In genomic region chr19:1267441-1268391, GRCh38 we compare ENCODE assay signal across 8 cellular contexts. TPM values are rescaled to one million over a fixed set of nuclear protein-coding genes. Genes with fewer than 3 reads are reported as not detected.
DNase-seq lines count a peak whose midpoint lies in the region; ATAC-seq and TF ChIP-seq lines count a peak whose summit lies in the region.

No MANE protein-coding gene starts in this region.

- H3K4me1 ChIP-seq in right atrium auricular region (peaks cover 0 to 73% of the 10 kb centered on the region in 2 donors), foreskin keratinocyte (peaks cover 9% of the 10 kb centered on the region)

- POLR2A ChIA-PET in activated CD4-positive, alpha-beta memory T cell treated with anti-CD3 and anti-CD28 coated beads, Interleukin-2, amount 10 ng/mL, durations not matched to agents 7 days and 5 days (lab: Charles Lee), result interaction anchor here (1.3 to 10.9 kb wide), 5 partner anchors 10 to 137 kb away, joined by 3 to 266 read pairs (median 119); partner anchors contain the start of gene ATP5F1D

- peaks cover 29% of the 10 kb centered on the region for H3K36me3 Mint-ChIP-seq in activated CD4-positive, alpha-beta memory T cell treated with anti-CD3 and anti-CD28 coated beads, Interleukin-2, amount 10 ng/mL, durations not matched to agents 7 days and 5 days (ENCODE audit: low read depth)
- peaks cover 71% of the 10 kb centered on the region for H3K36me3 Mint-ChIP-seq in stimulated activated effector memory CD8-positive, alpha-beta T cell treated with anti-CD3 and anti-CD28 coated beads, Interleukin-12 subunit alpha, Interleukin-12 subunit beta, amount 100 ng/mL, for 72 hours

- DNase-seq in DMS 273 (lab: John Stamatoyannopoulos, UW; ENCODE audit: unreplicated experiment) (peak; percentile 59), DMS 273 treated with DMSO at 0.1 percent for 48 hours (lab: John Stamatoyannopoulos, UW) (no peak), right atrium auricular region (ENCODE audit: low spot score) (no peak), foreskin keratinocyte (no peak)
- no peak for DNase-seq in activated CD4-positive, alpha-beta memory T cell treated with anti-CD3 and anti-CD28 coated beads, Interleukin-2, amount 10 ng/mL, durations not matched to agents 7 days and 5 days
- DNase-seq in stimulated activated effector memory CD8-positive, alpha-beta T cell treated with anti-CD3 and anti-CD28 coated beads, Interleukin-12 subunit alpha, Interleukin-12 subunit beta, amount 100 ng/mL, for 72 hours (ENCODE audit: low spot score in 2 of 2), result no peak

- H3K27me3 ChIP-seq in right atrium auricular region (no peaks in the 10 kb centered on the region), foreskin keratinocyte (no peaks in the 10 kb centered on the region)

- TF ChIP-seq CTCF in right atrium auricular region (IDR thresholded peaks at IDR 0.05) (no peak), foreskin keratinocyte (conservative IDR thresholded peaks at IDR 0.05) (no peak)

- no peak overlapping the region for H3K27ac Mint-ChIP-seq in activated CD4-positive, alpha-beta memory T cell treated with anti-CD3 and anti-CD28 coated beads, Interleukin-2, amount 10 ng/mL, durations not matched to agents 7 days and 5 days
- H3K27ac Mint-ChIP-seq in stimulated activated effector memory CD8-positive, alpha-beta T cell treated with anti-CD3 and anti-CD28 coated beads, Interleukin-12 subunit alpha, Interleukin-12 subunit beta, amount 100 ng/mL, for 72 hours, result peak overlapping the region; percentile 96

- H3K4me3 Mint-ChIP-seq in activated CD4-positive, alpha-beta memory T cell treated with anti-CD3 and anti-CD28 coated beads, Interleukin-2, amount 10 ng/mL, durations not matched to agents 7 days and 5 days, result peak overlapping the region; percentile 27
- H3K4me3 Mint-ChIP-seq in stimulated activated effector memory CD8-positive, alpha-beta T cell treated with anti-CD3 and anti-CD28 coated beads, Interleukin-12 subunit alpha, Interleukin-12 subunit beta, amount 100 ng/mL, for 72 hours, result peak overlapping the region; percentile 89

- H3K27ac ChIP-seq in right atrium auricular region, result peak overlapping the region; percentile 88 to 94
- H3K27ac ChIP-seq in foreskin keratinocyte, result no peak overlapping the region

- no peak for ATAC-seq in stimulated activated effector memory CD8-positive, alpha-beta T cell treated with anti-CD3 and anti-CD28 coated beads, Interleukin-12 subunit alpha, Interleukin-12 subunit beta, amount 100 ng/mL, for 72 hours
- no peak for ATAC-seq in HG03457 (IDR thresholded peaks at IDR 0.05; ENCODE audit: unreplicated experiment)
- no peak for ATAC-seq in GM18511 (IDR thresholded peaks at IDR 0.05; ENCODE audit: unreplicated experiment)
- ATAC-seq in foreskin keratinocyte, result no peak

- H3K9me3 ChIP-seq in right atrium auricular region, result no peaks in the 10 kb centered on the region

- H3K4me3 ChIP-seq in right atrium auricular region, result peak overlapping the region in 1 of 2 donors; percentile 59

- H3K27me3 Mint-ChIP-seq in activated CD4-positive, alpha-beta memory T cell treated with anti-CD3 and anti-CD28 coated beads, Interleukin-2, amount 10 ng/mL, durations not matched to agents 7 days and 5 days, result peaks cover 3% of the 10 kb centered on the region

- peaks cover 64% of the 10 kb centered on the region for H3K4me1 Mint-ChIP-seq in activated CD4-positive, alpha-beta memory T cell treated with anti-CD3 and anti-CD28 coated beads, Interleukin-2, amount 10 ng/mL, durations not matched to agents 7 days and 5 days
- peaks cover 77% of the 10 kb centered on the region for H3K4me1 Mint-ChIP-seq in stimulated activated effector memory CD8-positive, alpha-beta T cell treated with anti-CD3 and anti-CD28 coated beads, Interleukin-12 subunit alpha, Interleukin-12 subunit beta, amount 100 ng/mL, for 72 hours

- H3K36me3 ChIP-seq in right atrium auricular region, result peaks cover 23% of the 10 kb centered on the region

- CTCF ChIA-PET in activated CD4-positive, alpha-beta memory T cell treated with anti-CD3 and anti-CD28 coated beads, Interleukin-2, amount 10 ng/mL, durations not matched to agents 7 days and 5 days (lab: Charles Lee), result interaction anchor here (2.4 to 11.2 kb wide), 3 partner anchors 14 to 27 kb away, joined by 23 to 412 read pairs (median 44); partner anchors contain the start of gene ATP5F1D

- H3K9me3 Mint-ChIP-seq in activated CD4-positive, alpha-beta memory T cell treated with anti-CD3 and anti-CD28 coated beads, Interleukin-2, amount 10 ng/mL, durations not matched to agents 7 days and 5 days, result no peaks in the 10 kb centered on the region
- no peaks in the 10 kb centered on the region for H3K9me3 Mint-ChIP-seq in stimulated activated effector memory CD8-positive, alpha-beta T cell treated with anti-CD3 and anti-CD28 coated beads, Interleukin-12 subunit alpha, Interleukin-12 subunit beta, amount 100 ng/mL, for 72 hours

RNA-seq across cellular contexts. Expression of gene CIRBP, which starts 1.4 kb away (rescaled TPM):
- 100 to 1,000 TPM; 203 to 204 TPM for total RNA-seq in activated CD4-positive, alpha-beta memory T cell treated with anti-CD3 and anti-CD28 coated beads, Interleukin-2, amount 10 ng/mL, durations not matched to agents 7 days and 5 days
- 100 to 1,000 TPM; 288 to 385 TPM for total RNA-seq in right atrium auricular region
- 95.4 and 99.9 TPM in 2 replicates for total RNA-seq in foreskin keratinocyte
- 128 and 129 TPM in 2 replicates for polyA plus RNA-seq in foreskin keratinocyte

RNA-seq across cellular contexts. Expression of gene FAM174C, which starts 7.6 kb away (rescaled TPM):
- 10 to 100 TPM; 45.9 to 50.1 TPM for total RNA-seq in activated CD4-positive, alpha-beta memory T cell treated with anti-CD3 and anti-CD28 coated beads, Interleukin-2, amount 10 ng/mL, durations not matched to agents 7 days and 5 days
- total RNA-seq in right atrium auricular region (10 to 100 TPM; 28.9 to 29.8 TPM), foreskin keratinocyte (48.1 and 50.9 TPM in 2 replicates)
- 79.6 and 91.6 TPM in 2 replicates for polyA plus RNA-seq in foreskin keratinocyte

RNA-seq across cellular contexts. Expression of gene EFNA2, which starts 18.0 kb away (rescaled TPM):
- not detected for total RNA-seq in activated CD4-positive, alpha-beta memory T cell treated with anti-CD3 and anti-CD28 coated beads, Interleukin-2, amount 10 ng/mL, durations not matched to agents 7 days and 5 days
- total RNA-seq in right atrium auricular region (not detected), foreskin keratinocyte (not detected in 2 replicates)
- polyA plus RNA-seq in foreskin keratinocyte, result not detected in 2 replicates

RNA-seq across cellular contexts. Expression of gene MIDN, which starts 19.3 kb away (rescaled TPM):
- total RNA-seq in activated CD4-positive, alpha-beta memory T cell treated with anti-CD3 and anti-CD28 coated beads, Interleukin-2, amount 10 ng/mL, durations not matched to agents 7 days and 5 days, result 10 to 100 TPM; 86.2 to 88.6 TPM
- total RNA-seq in right atrium auricular region (10 to 100 TPM; 42.1 to 42.2 TPM), foreskin keratinocyte (21.3 and 24.4 TPM in 2 replicates)
- polyA plus RNA-seq in foreskin keratinocyte, result 16.6 and 17.7 TPM in 2 replicates

RNA-seq across cellular contexts. Expression of gene ATP5F1D, which starts 26.2 kb away (rescaled TPM):
- 100 to 1,000 TPM; 171 to 173 TPM for total RNA-seq in activated CD4-positive, alpha-beta memory T cell treated with anti-CD3 and anti-CD28 coated beads, Interleukin-2, amount 10 ng/mL, durations not matched to agents 7 days and 5 days
- total RNA-seq in right atrium auricular region (100 to 1,000 TPM; 193 to 269 TPM), foreskin keratinocyte (133 and 135 TPM in 2 replicates)
- polyA plus RNA-seq in foreskin keratinocyte, result 244 and 259 TPM in 2 replicates
